ENCODE assay signal across 10 cellular contexts in the genomic region with DNA sequence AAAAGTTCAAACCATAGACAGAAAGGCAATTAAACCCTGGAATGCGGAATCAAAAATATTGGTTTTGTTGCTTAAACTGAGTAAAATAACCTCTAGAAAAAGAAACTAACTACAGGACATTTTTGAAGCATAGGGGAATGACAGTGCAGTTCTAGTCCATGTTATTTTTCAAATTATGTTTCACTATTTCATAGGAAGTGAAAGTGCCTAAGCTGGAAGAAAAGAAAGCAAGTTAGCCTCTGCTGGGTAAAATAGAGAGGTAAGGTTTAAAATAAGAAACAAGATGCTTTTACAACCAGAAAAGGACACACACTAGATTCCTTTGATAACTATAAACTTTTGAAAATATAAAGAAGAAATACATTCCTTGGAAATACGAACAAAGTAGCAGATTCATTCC. TPM values are rescaled to one million over a fixed set of nuclear protein-coding genes. Genes with fewer than 3 reads are reported as not detected.
A peak's percentile ranks its signal among the peaks of the same experiment; 100 is the strongest.
DNase-seq lines count a peak whose midpoint lies in the region; ATAC-seq, FAIRE-seq and TF ChIP-seq lines count a peak whose summit lies in the region.
"Had no signal": no experiment of that assay in that cellular context is flagged by ENCODE, and none has a peak within 500 bp of the region (broad histone marks: within the 10 kb centered on the region; RNA-seq: fewer than 3 reads in every experiment).

No MANE protein-coding gene starts in this region.

- CTCF ChIA-PET in CD4-positive, alpha-beta T cell (lab: Charles Lee): no interaction called here
- CTCF ChIA-PET in K562 (lab: Yijun Ruan, JAX; ENCODE audit: low intra/inter-chr PET ratio): no interaction called here

- no peak for DNase-seq in CD4-positive, alpha-beta T cell
- DNase-seq in MV-4-11 (lab: John Stamatoyannopoulos, UW) (peak; percentile 78), K562 (ENCODE audit: extremely low read depth in 1 of 4, low spot score in 3 of 4) (no peak), NCI-H510A treated with DMSO at 0.1 percent for 48 hours (lab: John Stamatoyannopoulos, UW) (no peak), pons (ENCODE audit: low spot score) (no peak), NCI-H524 treated with DMSO at 0.1 percent for 48 hours (lab: John Stamatoyannopoulos, UW) (no peak), osteoblast (ENCODE audit: insufficient read length, low spot score, missing footprints) (no peak)

- H3K9me3 ChIP-seq in CD4-positive, alpha-beta T cell (ENCODE audit: control insufficient read depth, low read length): no peaks in the 10 kb centered on the region
- no peaks in the 10 kb centered on the region for H3K9me3 ChIP-seq in K562 (replicated peaks; ENCODE audit: control insufficient read depth, insufficient read depth, low read depth, low read length)
- H3K9me3 ChIP-seq in osteoblast (ENCODE audit: low read depth, low read length): no peaks in the 10 kb centered on the region

- FAIRE-seq in K562 (lab: Jason Lieb, UNC): no peak

- intact Hi-C loops in CD4-positive, alpha-beta T cell (cut with DNase I, micrococcal nuclease): loop anchor here in 1 of 2 experiments (2.0 kb wide), 1 partner anchor 17 kb away; no protein-coding TSS in a partner anchor
- intact Hi-C loops in K562 (cut with micrococcal nuclease): no loop called here

- BruUV-seq in K562 (replicated peaks; lab: Mats Ljungman, UMichigan): no TSS peak

- peak overlapping the region; percentile 35 for H3K27ac Mint-ChIP-seq in CD4-positive, alpha-beta T cell
- H3K27ac Mint-ChIP-seq: progenitor cell of endocrine pancreas had no signal

- POLR2A ChIA-PET in CD4-positive, alpha-beta T cell (lab: Charles Lee): interaction anchor here (0.7 to 3.3 kb wide), 2 partner anchors 11 to 29 kb away, joined by 3 to 16 read pairs; a partner anchor contains a TSS
- POLR2A ChIA-PET in K562 (lab: Yijun Ruan, JAX): no interaction called here

- no peak overlapping the region for H3K4me2 ChIP-seq in K562 (ENCODE audit: insufficient read depth, low read length)
- H3K4me2 ChIP-seq in osteoblast (ENCODE audit: insufficient read depth, low read length): no peak overlapping the region

- no peak for TF ChIP-seq CTCF in CD4-positive, alpha-beta T cell (IDR thresholded peaks at IDR 0.05)
- TF ChIP-seq CTCF in K562 (IDR thresholded peaks at IDR 0.05 in 2 of 3, conservative IDR thresholded peaks at IDR 0.05 in 1 of 3; ENCODE audit: insufficient read depth in 2 of 3, low read depth in 1 of 3, low read length in 3 of 3) (no peak), osteoblast (IDR thresholded peaks at IDR 0.05; ENCODE audit: extremely low read depth, low read depth, low read length) (no peak)

- H2AFZ ChIP-seq in K562 (ENCODE audit: low read depth, low read length): peak overlapping the region; percentile 73
- no peak overlapping the region for H2AFZ ChIP-seq in osteoblast (ENCODE audit: low read length)

- H3K9me3 Mint-ChIP-seq in CD4-positive, alpha-beta T cell: no peaks in the 10 kb centered on the region

- H3K4me3 Mint-ChIP-seq in CD4-positive, alpha-beta T cell: peak overlapping the region; percentile 21

- no peak for TF ChIP-seq EP300 in K562 (IDR thresholded peaks at IDR 0.05; ENCODE audit: low read length)

- in situ Hi-C loops in K562 (cut with MboI): no loop called here

- 45% methylated on average over 2 of the region's 2 CpGs for WGBS in K562 (ENCODE audit: insufficient coverage, low coverage, missing lambda C conversion rate)

- H3K36me3 ChIP-seq in K562 (ENCODE audit: control insufficient read depth, insufficient read depth, low read length) (no peaks in the 10 kb centered on the region), osteoblast (ENCODE audit: insufficient read depth, low read length) (no peaks in the 10 kb centered on the region)

- H3K9ac ChIP-seq in K562 (ENCODE audit: insufficient read depth in 1 of 2, low read depth in 2 of 2, low read length in 2 of 2): peak overlapping the region in 1 of 2 experiments; percentile 31; a peak in 1 of 4 replicates

- TF ChIP-seq POLR2A in K562 (conservative IDR thresholded peaks at IDR 0.05): no peak

- no peaks in the 10 kb centered on the region for H3K27me3 Mint-ChIP-seq in CD4-positive, alpha-beta T cell

- no peaks in the 10 kb centered on the region for H3K36me3 Mint-ChIP-seq in CD4-positive, alpha-beta T cell (ENCODE audit: low read depth)

- H3K4me1 Mint-ChIP-seq in CD4-positive, alpha-beta T cell (ENCODE audit: low read depth): peaks cover 27% of the 10 kb centered on the region

- H3K79me2 ChIP-seq in K562 (ENCODE audit: control insufficient read depth, insufficient read depth, low read length): no peaks in the 10 kb centered on the region
- no peaks in the 10 kb centered on the region for H3K79me2 ChIP-seq in osteoblast (ENCODE audit: insufficient read depth, low read length)

- H3K27ac ChIP-seq in CD4-positive, alpha-beta T cell (ENCODE audit: low read depth, low read length): no peak overlapping the region
- H3K27ac ChIP-seq in K562 (ENCODE audit: extremely low read depth, low read depth, low read length) (peak overlapping the region; percentile 52; the same call in 1 of the 3 replicates), osteoblast (ENCODE audit: low read depth, low read length) (no peak overlapping the region)

- ATAC-seq in CD4-positive, alpha-beta T cell (ENCODE audit: poor library complexity): no peak
- ATAC-seq in GM21360 (IDR thresholded peaks at IDR 0.05; ENCODE audit: unreplicated experiment) (peak; percentile 39), K562 (peak; percentile 46; the same call in 1 of the 3 replicates)

- no peak overlapping the region for H3K4me3 ChIP-seq in K562
- H3K4me3 ChIP-seq in osteoblast (ENCODE audit: insufficient read depth, low read length): no peak overlapping the region

- no peaks in the 10 kb centered on the region; a peak in 1 of 5 replicates for H3K4me1 ChIP-seq in K562 (replicated peaks in 1 of 2; ENCODE audit: control insufficient read depth in 2 of 2, insufficient read depth in 2 of 2, low read length in 2 of 2)
- H3K4me1 ChIP-seq in osteoblast (ENCODE audit: insufficient read depth, low read length): no peaks in the 10 kb centered on the region

- H3K9me1 ChIP-seq in K562 (ENCODE audit: control insufficient read depth, insufficient read depth, low read length): no peaks in the 10 kb centered on the region

- no peaks in the 10 kb centered on the region for H4K20me1 ChIP-seq in K562 (replicated peaks; ENCODE audit: control insufficient read depth, insufficient read depth, low read length)
- H4K20me1 ChIP-seq in osteoblast (ENCODE audit: insufficient read depth, low read length): no peaks in the 10 kb centered on the region

- H3K27me3 ChIP-seq in CD4-positive, alpha-beta T cell (ENCODE audit: control insufficient read depth, insufficient read depth, low read length): no peaks in the 10 kb centered on the region
- H3K27me3 ChIP-seq in K562 (ENCODE audit: control insufficient read depth in 2 of 2, insufficient read depth in 2 of 2, low read length in 2 of 2): no peaks in the 10 kb centered on the region
- no peaks in the 10 kb centered on the region for H3K27me3 ChIP-seq in osteoblast (ENCODE audit: insufficient read depth, low read length)

- no peak for TF ChIP-seq RAD21 in K562 (CRISPR knock-in tag; conservative IDR thresholded peaks at IDR 0.05 in 1 of 2, IDR thresholded peaks at IDR 0.05 in 1 of 2)

TF ChIP-seq in K562, 482 proteins besides CTCF, POLR2A, EP300 and RAD21 (continues in another document):
- TF ChIP-seq NFE2 (IDR thresholded peaks at IDR 0.05; ENCODE audit: low read depth): peak; percentile 69
- TF ChIP-seq NFE2L1 (tag; IDR thresholded peaks at IDR 0.05; ENCODE audit: borderline replicate concordance, low read depth): peak; percentile 72; the same call in 1 of the 2 replicates

RNA-seq across cellular contexts. Expression of a gene that starts 1.1 kb away (rescaled TPM):
- total RNA-seq in CD4-positive, alpha-beta T cell: 1 to 10 TPM in 1 of 2 experiments, under 1 TPM in 1; 0.44 to 1.7 TPM
- total RNA-seq in K562 (2011; cell fraction: chromatin; rRNA removed; ENCODE audit: low replicate concordance): not detected in 2 replicates
- not detected in 2 replicates for total RNA-seq in K562 (2011; cell fraction: nucleolus; rRNA removed)
- total RNA-seq in K562 (2011; cell fraction: nucleoplasm; rRNA removed): not detected in 2 replicates
- total RNA-seq in K562 (2014; rRNA removed) (not detected in 2 replicates), K562 (2014; rRNA removed; fragmentation: Illumina TruSeq; extraction: Trizol) (not detected in 2 replicates), K562 (2015; rRNA removed; fragmentation: Illumina TruSeq; extraction: Trizol) (0.25 TPM in 1 of 2 replicates, not detected in the other), K562 (2021) (not detected in 2 replicates), osteoblast (not detected in 2 replicates)
- polyA plus RNA-seq in K562 (2011; rRNA removed) (not detected in 2 replicates), K562 (2014; fragmentation: Illumina TruSeq; extraction: Trizol) (not detected in 2 replicates), K562 (2014; fragmentation: Nextera tagmentation; extraction: Ambion mirVana) (under 1 TPM in 1 of 2 experiments, not detected in 1; 0.13 TPM), K562 (2014; rRNA removed) (not detected in 2 replicates)
- polyA plus RNA-seq in K562 (2011; cell fraction: cytosol; rRNA removed): not detected in 2 replicates
- polyA plus RNA-seq in K562 (2011; cell fraction: nucleus; rRNA removed): not detected in 2 replicates
- 0.13 TPM in 1 of 2 replicates, not detected in the other for polyA plus RNA-seq in K562 (2012)
- not detected in 2 replicates for polyA minus RNA-seq in K562 (2011; rRNA and poly(A)+ RNA removed)
- polyA minus RNA-seq in K562 (2011; cell fraction: cytosol; rRNA and poly(A)+ RNA removed): not detected in 2 replicates
- polyA minus RNA-seq in K562 (2011; cell fraction: nucleus; rRNA and poly(A)+ RNA removed): not detected in 2 replicates
- total RNA-seq: dermis microvascular lymphatic vessel endothelial cell, progenitor cell of endocrine pancreas had no signal

RNA-seq across cellular contexts. Expression of a gene that starts 28.9 kb away (rescaled TPM):
- 100 to 1,000 TPM; 631 to 659 TPM for total RNA-seq in CD4-positive, alpha-beta T cell
- total RNA-seq in K562 (2011; cell fraction: chromatin; rRNA removed; ENCODE audit: low replicate concordance): 70.8 and 196 TPM in 2 replicates
- 41.4 and 48.8 TPM in 2 replicates for total RNA-seq in K562 (2011; cell fraction: nucleolus; rRNA removed)
- 83.1 and 113 TPM in 2 replicates for total RNA-seq in K562 (2011; cell fraction: nucleoplasm; rRNA removed)
- total RNA-seq in K562 (2014; rRNA removed) (28.0 and 30.1 TPM in 2 replicates), K562 (2014; rRNA removed; fragmentation: Illumina TruSeq; extraction: Trizol) (68.9 and 77.6 TPM in 2 replicates), K562 (2015; rRNA removed; fragmentation: Illumina TruSeq; extraction: Trizol) (8.8 and 11.7 TPM in 2 replicates), K562 (2021) (38.3 and 45.9 TPM in 2 replicates), osteoblast (not detected in 2 replicates)
- polyA plus RNA-seq in K562 (2011; rRNA removed) (57.1 and 76.4 TPM in 2 replicates), K562 (2014; fragmentation: Illumina TruSeq; extraction: Trizol) (38.7 and 54.4 TPM in 2 replicates), K562 (2014; fragmentation: Nextera tagmentation; extraction: Ambion mirVana) (100 to 1,000 TPM; 160 to 243 TPM), K562 (2014; rRNA removed) (52.2 and 66.0 TPM in 2 replicates)
- polyA plus RNA-seq in K562 (2011; cell fraction: cytosol; rRNA removed): 10.3 and 25.7 TPM in 2 replicates
- 47.5 and 89.0 TPM in 2 replicates for polyA plus RNA-seq in K562 (2011; cell fraction: nucleus; rRNA removed)
- 43.7 and 113 TPM in 2 replicates for polyA plus RNA-seq in K562 (2012)
- polyA minus RNA-seq in K562 (2011; rRNA and poly(A)+ RNA removed): 92.1 and 154 TPM in 2 replicates
- polyA minus RNA-seq in K562 (2011; cell fraction: cytosol; rRNA and poly(A)+ RNA removed): 13.4 and 19.7 TPM in 2 replicates
- polyA minus RNA-seq in K562 (2011; cell fraction: nucleus; rRNA and poly(A)+ RNA removed): 86.0 and 194 TPM in 2 replicates
- total RNA-seq: progenitor cell of endocrine pancreas had no signal
